ENCODE assay signal across 25 cellular contexts in genomic region chr5:131957721-131958483, GRCh38. TPM values are rescaled to one million over a fixed set of nuclear protein-coding genes. Genes with fewer than 3 reads are reported as not detected.
A peak's percentile ranks its signal among the peaks of the same experiment; 100 is the strongest.
DNase-seq lines count a peak whose midpoint lies in the region; ATAC-seq and TF ChIP-seq lines count a peak whose summit lies in the region.
"Had no signal": no experiment of that assay in that cellular context is flagged by ENCODE, and none has a peak within 500 bp of the region (broad histone marks: within the 10 kb centered on the region; RNA-seq: fewer than 3 reads in every experiment).

No MANE protein-coding gene starts in this region.

- H3K4me1 Mint-ChIP-seq in T-helper 17 cell (no peaks in the 10 kb centered on the region), neural progenitor cell (peaks cover 39% of the 10 kb centered on the region)
- H3K4me1 Mint-ChIP-seq: memory B cell had no signal

- no peaks in the 10 kb centered on the region for H3K9me3 Mint-ChIP-seq in neural progenitor cell
- H3K9me3 Mint-ChIP-seq: memory B cell; naive thymus-derived CD8-positive, alpha-beta T cell had no signal

- no peaks in the 10 kb centered on the region for H3K27me3 Mint-ChIP-seq in T-helper 17 cell
- H3K27me3 Mint-ChIP-seq in neural progenitor cell (ENCODE audit: insufficient read depth, low read depth): peaks cover under 1% of the 10 kb centered on the region
- H3K27me3 Mint-ChIP-seq: activated CD4-positive, alpha-beta T cell treated with anti-CD3 and anti-CD28 coated beads for 36 hours; naive thymus-derived CD8-positive, alpha-beta T cell had no signal

- H3F3A ChIP-seq in neural progenitor cell (ENCODE audit: low read depth): no peaks in the 10 kb centered on the region

- no peak for ATAC-seq in T-helper 17 cell
- ATAC-seq in GM21367 (IDR thresholded peaks at IDR 0.05; ENCODE audit: unreplicated experiment): no peak
- ATAC-seq: activated CD4-positive, alpha-beta T cell treated with anti-CD3 and anti-CD28 coated beads for 36 hours; naive thymus-derived CD8-positive, alpha-beta T cell had no signal

- TF ChIP-seq CTCF in epithelial cell of proximal tubule (conservative IDR thresholded peaks at IDR 0.05; ENCODE audit: low read depth, low read length) (no peak), neural progenitor cell (IDR thresholded peaks at IDR 0.05) (no peak)

- no peaks in the 10 kb centered on the region for H3K79me2 ChIP-seq in neural progenitor cell (ENCODE audit: low read depth)
- H3K79me2 ChIP-seq: hepatocyte had no signal

- H3K36me3 Mint-ChIP-seq in T-helper 17 cell (ENCODE audit: low read depth) (peaks cover 10% of the 10 kb centered on the region), neural progenitor cell (no peaks in the 10 kb centered on the region)
- H3K36me3 Mint-ChIP-seq: memory B cell had no signal

- peak overlapping the region in 6 of 11 experiments; percentile 1 to 45 (median 24); a peak in 7 of 22 replicates for H3K4me2 ChIP-seq in BLaER1 treated with 17β-estradiol and CSF1 and Interleukin-3, amounts not matched to agents 10 nM and 100 nM
- H3K4me2 ChIP-seq in neural progenitor cell: no peak overlapping the region
- H3K4me2 ChIP-seq: hepatocyte, KMS-11 had no signal

- H3K36me3 ChIP-seq in BLaER1 treated with 17β-estradiol and CSF1 and Interleukin-3, amounts not matched to agents 10 nM and 100 nM: no peaks in the 10 kb centered on the region
- no peaks in the 10 kb centered on the region for H3K36me3 ChIP-seq in neural progenitor cell
- H3K36me3 ChIP-seq: prostate gland, spleen, suprapubic skin had no signal

- H2AFZ ChIP-seq in neural progenitor cell (replicated peaks): peak overlapping the region; percentile 31
- H2AFZ ChIP-seq: hepatocyte had no signal

- peak overlapping the region; percentile 19 for H3K27ac Mint-ChIP-seq in T-helper 17 cell
- H3K27ac Mint-ChIP-seq in neural progenitor cell: peak overlapping the region; percentile 83
- H3K27ac Mint-ChIP-seq: activated CD4-positive, alpha-beta T cell treated with anti-CD3 and anti-CD28 coated beads for 36 hours; memory B cell had no signal

- no peak overlapping the region for H3K4me3 Mint-ChIP-seq in T-helper 17 cell
- peak overlapping the region; percentile 24 for H3K4me3 Mint-ChIP-seq in neural progenitor cell
- H3K4me3 Mint-ChIP-seq: activated CD4-positive, alpha-beta T cell treated with anti-CD3 and anti-CD28 coated beads for 36 hours; memory B cell; naive thymus-derived CD8-positive, alpha-beta T cell had no signal

- DNase-seq in T-helper 17 cell (no peak), epithelial cell of proximal tubule (ENCODE audit: low read depth) (peak; percentile 10), neural progenitor cell (ENCODE audit: low spot score) (no peak), NCI-H2107 treated with DMSO at 0.1 percent for 48 hours (lab: John Stamatoyannopoulos, UW; ENCODE audit: unreplicated experiment) (no peak)
- DNase-seq in activated CD4-positive, alpha-beta T cell treated with anti-CD3 and anti-CD28 coated beads for 4 hours: no peak
- DNase-seq: activated CD4-positive, alpha-beta T cell treated with anti-CD3 and anti-CD28 coated beads for 36 hours; activated CD8-positive, alpha-beta memory T cell treated with anti-CD3 and anti-CD28 coated beads, Interleukin-2, amount 50 U/mL, for 4 hours; activated gamma-delta T cell treated with Interleukin-2 at 50 U/mL for 16 hours; DMS79 treated with DMSO at 0.1 percent for 48 hours; kidney; naive thymus-derived CD8-positive, alpha-beta T cell; NCI-H2029; NCI-H446 treated with DMSO at 0.1 percent for 48 hours; NK-92 treated with Interleukin-12 subunit alpha and Interleukin-12 subunit beta, amount 100 ng/mL, for 24 hours; spleen had no signal

- no peaks in the 10 kb centered on the region for H3K27me3 ChIP-seq in BLaER1 treated with 17β-estradiol and CSF1 and Interleukin-3, amounts not matched to agents 10 nM and 100 nM
- no peaks in the 10 kb centered on the region for H3K27me3 ChIP-seq in neural progenitor cell
- H3K27me3 ChIP-seq: hepatocyte, spleen, suprapubic skin had no signal

- no peak overlapping the region for H3K4me3 ChIP-seq in BLaER1 treated with 17β-estradiol and CSF1 and Interleukin-3, amounts not matched to agents 10 nM and 100 nM
- H3K4me3 ChIP-seq in epithelial cell of proximal tubule (ENCODE audit: low read depth, low read length) (no peak overlapping the region), neural progenitor cell (no peak overlapping the region)
- H3K4me3 ChIP-seq: hepatocyte, prostate gland, SK-N-MC, spleen, suprapubic skin had no signal

- no peak overlapping the region for H3K27ac ChIP-seq in BLaER1 treated with 17β-estradiol and CSF1 and Interleukin-3, amounts not matched to agents 10 nM and 100 nM
- H3K27ac ChIP-seq in neural progenitor cell: no peak overlapping the region
- H3K27ac ChIP-seq: hepatocyte, KMS-11, prostate gland, SK-N-MC, spleen, suprapubic skin had no signal

- peaks cover 0 to 13% (median 3%) of the 10 kb centered on the region in 10 experiments; a peak in 9 of 20 replicates for H3K4me1 ChIP-seq in BLaER1 treated with 17β-estradiol and CSF1 and Interleukin-3, amounts not matched to agents 10 nM and 100 nM
- no peaks in the 10 kb centered on the region for H3K4me1 ChIP-seq in neural progenitor cell
- H3K4me1 ChIP-seq: prostate gland, spleen, suprapubic skin had no signal

- H3K9me3 ChIP-seq in BLaER1 treated with 17β-estradiol and CSF1 and Interleukin-3, amounts not matched to agents 10 nM and 100 nM (replicated peaks in 1 of 11): no peaks in the 10 kb centered on the region
- no peaks in the 10 kb centered on the region for H3K9me3 ChIP-seq in T-helper 17 cell (ENCODE audit: control insufficient read depth, low read length, poor library complexity, severe bottlenecking)
- H3K9me3 ChIP-seq in neural progenitor cell (ENCODE audit: low read depth): no peaks in the 10 kb centered on the region
- H3K9me3 ChIP-seq: prostate gland, spleen, suprapubic skin had no signal

- H4K20me1 ChIP-seq in BLaER1 treated with 17β-estradiol and CSF1 and Interleukin-3, amounts not matched to agents 10 nM and 100 nM: no peaks in the 10 kb centered on the region
- H4K20me1 ChIP-seq in neural progenitor cell (ENCODE audit: low read depth): no peaks in the 10 kb centered on the region

- H3K9ac ChIP-seq in BLaER1 treated with 17β-estradiol and CSF1 and Interleukin-3, amounts not matched to agents 10 nM and 100 nM: no peak overlapping the region
- H3K9ac ChIP-seq in neural progenitor cell: no peak overlapping the region
- H3K9ac ChIP-seq: KMS-11 had no signal

RNA-seq across cellular contexts. Expression of gene MEIKIN, which starts 12.4 kb away (rescaled TPM):
- total RNA-seq in T-helper 17 cell (1 to 10 TPM in 1 of 2 donors, under 1 TPM in 1; 0.77 to 1.5 TPM), epithelial cell of proximal tubule (not detected in 2 replicates), neural progenitor cell (ENCODE audit: low replicate concordance) (not detected in 2 replicates)
- total RNA-seq: activated CD4-positive, alpha-beta T cell treated with anti-CD3 and anti-CD28 coated beads for 36 hours; H1; hepatocyte; RPMI7951; spleen; suprapubic skin had no signal

RNA-seq across cellular contexts. Expression of gene ACSL6, which starts 53.6 kb away (rescaled TPM):
- 10 to 100 TPM; 18.0 to 22.2 TPM for total RNA-seq in T-helper 17 cell
- total RNA-seq in epithelial cell of proximal tubule: 0.35 TPM in 1 of 2 replicates, not detected in the other
- not detected in 2 replicates for total RNA-seq in neural progenitor cell (ENCODE audit: low replicate concordance)
- total RNA-seq: RPMI7951 had no signal

Comparison
In these comparisons a context has a peak if more than half of its experiments do, and no peak if none do; other contexts are left out.
1. RNA of gene ACSL6, which starts 53.6 kb away (total RNA-seq): 18.0 to 22.2 TPM in T-helper 17 cell; 0.35 TPM in epithelial cell of proximal tubule and not detected in neural progenitor cell; every median in the first group is over 10 times any median in the second.